18 cellular contexts compared by ENCODE assay signal in genomic region chr18:24917767-24918166, GRCh38.
"Had no signal": no experiment of that assay in that cellular context is flagged by ENCODE, and none has a peak within 500 bp of the region (broad histone marks: within the 10 kb centered on the region; RNA-seq: fewer than 3 reads in every experiment).

No MANE protein-coding gene starts in this region.

- H3K79me2 ChIP-seq: hepatocyte had no signal

- H3K4me1 Mint-ChIP-seq: central memory CD8-positive, alpha-beta T cell; stimulated activated effector memory CD8-positive, alpha-beta T cell treated with anti-CD3 and anti-CD28 coated beads, Interleukin-12 subunit alpha, Interleukin-12 subunit beta, amount 100 ng/mL, for 72 hours had no signal

- H3K4me2 ChIP-seq: hepatocyte had no signal

- H3K4me3 ChIP-seq: hepatocyte, suprapubic skin, thyroid gland had no signal

- H2AFZ ChIP-seq: hepatocyte had no signal

- H3K4me3 Mint-ChIP-seq: central memory CD8-positive, alpha-beta T cell; dendritic cell treated with granulocyte-macrophage colony-stimulating factor and Interleukin-4, amounts not matched to agents 40 ng/mL and 50 ng/mL, for 4 days; effector memory CD8-positive, alpha-beta T cell; natural killer cell treated with Interleukin-12 subunit alpha and Interleukin-12 subunit beta and Interleukin-15 and Interleukin-18, amount 100 ng/mL, for 72 hours; stimulated activated effector memory CD8-positive, alpha-beta T cell treated with anti-CD3 and anti-CD28 coated beads, Interleukin-12 subunit alpha, Interleukin-12 subunit beta, amount 100 ng/mL, for 72 hours; type B pancreatic cell had no signal

- H3K9me3 Mint-ChIP-seq: central memory CD8-positive, alpha-beta T cell; dendritic cell treated with granulocyte-macrophage colony-stimulating factor and Interleukin-4, amounts not matched to agents 40 ng/mL and 50 ng/mL, for 4 days; effector memory CD8-positive, alpha-beta T cell; natural killer cell treated with Interleukin-12 subunit alpha and Interleukin-12 subunit beta and Interleukin-15 and Interleukin-18, amount 100 ng/mL, for 72 hours; stimulated activated effector memory CD8-positive, alpha-beta T cell treated with anti-CD3 and anti-CD28 coated beads, Interleukin-12 subunit alpha, Interleukin-12 subunit beta, amount 100 ng/mL, for 72 hours; type B pancreatic cell had no signal

- H3K27ac Mint-ChIP-seq: dendritic cell treated with granulocyte-macrophage colony-stimulating factor and Interleukin-4, amounts not matched to agents 40 ng/mL and 50 ng/mL, for 4 days; effector memory CD8-positive, alpha-beta T cell; natural killer cell treated with Interleukin-12 subunit alpha and Interleukin-12 subunit beta and Interleukin-15 and Interleukin-18, amount 100 ng/mL, for 72 hours; stimulated activated effector memory CD8-positive, alpha-beta T cell treated with anti-CD3 and anti-CD28 coated beads, Interleukin-12 subunit alpha, Interleukin-12 subunit beta, amount 100 ng/mL, for 72 hours; type B pancreatic cell had no signal

- H3K27ac ChIP-seq: foreskin keratinocyte, hepatocyte, neutrophil, suprapubic skin, thyroid gland had no signal

- H3K27me3 ChIP-seq: foreskin keratinocyte, suprapubic skin, thyroid gland had no signal

- H3K4me1 ChIP-seq: foreskin keratinocyte, thyroid gland had no signal

- H3K36me3 ChIP-seq: neutrophil, suprapubic skin, thyroid gland had no signal

- DNase-seq: effector memory CD8-positive, alpha-beta T cell; foreskin keratinocyte; head of caudate nucleus; left colon; midbrain; posterior cingulate gyrus; stimulated activated CD4-positive, alpha-beta T cell treated with anti-CD3 and anti-CD28 coated beads, Interleukin-2, amount 100 ng/mL, for 48 hours; stimulated activated CD8-positive, alpha-beta memory T cell treated with anti-CD3 and anti-CD28 coated beads, Interleukin-4, amount 100 ng/mL, for 48 hours; stimulated activated naive CD8-positive, alpha-beta T cell treated with anti-CD3 and anti-CD28 coated beads, Interleukin-15, Interleukin-2, amounts not matched to agents 100 U/mL and 50 U/mL, for 24 hours; thyroid gland had no signal

- H3K9me3 ChIP-seq: neutrophil, suprapubic skin, thyroid gland had no signal

- H3K27me3 Mint-ChIP-seq: central memory CD8-positive, alpha-beta T cell; dendritic cell treated with granulocyte-macrophage colony-stimulating factor and Interleukin-4, amounts not matched to agents 40 ng/mL and 50 ng/mL, for 4 days had no signal

- H3K36me3 Mint-ChIP-seq: natural killer cell treated with Interleukin-12 subunit alpha and Interleukin-12 subunit beta and Interleukin-15 and Interleukin-18, amount 100 ng/mL, for 72 hours; stimulated activated effector memory CD8-positive, alpha-beta T cell treated with anti-CD3 and anti-CD28 coated beads, Interleukin-12 subunit alpha, Interleukin-12 subunit beta, amount 100 ng/mL, for 72 hours; type B pancreatic cell had no signal
